ENCODE assay signal across 1 cellular context in the genomic region with DNA sequence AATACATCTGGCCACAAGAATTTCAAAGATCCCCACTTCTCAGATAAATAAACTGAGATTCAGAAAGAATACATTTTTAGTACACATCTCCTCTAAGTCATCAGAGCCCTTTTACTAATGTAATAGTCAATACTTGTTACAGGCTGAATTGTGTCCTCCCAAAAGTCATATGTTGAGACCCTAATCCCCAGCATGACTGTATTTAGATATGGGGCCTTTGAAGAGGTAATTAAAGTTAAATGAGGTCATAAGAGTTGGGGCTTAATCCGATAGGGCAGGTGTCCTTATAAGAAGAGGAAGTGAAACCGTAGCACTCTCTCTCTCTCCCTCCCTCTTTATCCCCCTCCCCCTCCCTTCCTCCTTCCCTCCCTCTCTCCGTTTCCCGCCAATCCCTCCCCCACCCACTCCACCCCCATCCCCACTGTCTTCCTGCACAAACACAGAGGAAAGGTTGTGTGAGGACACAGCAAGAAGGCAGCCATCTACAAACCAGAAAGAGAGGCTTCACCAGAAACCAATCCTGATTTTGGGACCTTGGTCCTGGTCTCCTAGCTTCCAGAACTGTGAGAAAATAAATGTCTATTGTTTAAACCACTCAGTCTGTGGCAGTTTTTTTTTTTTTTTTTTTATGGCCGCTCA.
TF ChIP-seq lines count a peak whose summit lies in the region.

No MANE protein-coding gene starts in this region.

TF ChIP-seq in GM12878, 131 proteins besides CTCF, POLR2A, EP300 and RAD21 (continued from another document):
- TF ChIP-seq NFIC (IDR thresholded peaks at IDR 0.05; ENCODE audit: low read depth, low read length) (0 out of 2 replicates have a peak, but pooled peaks have one; percentile 22), TCF3 (IDR thresholded peaks at IDR 0.05; ENCODE audit: borderline replicate concordance, insufficient read depth, low read depth, low read length) (0 out of 2 replicates have a peak, but pooled peaks have one; percentile 49), IRF4 (IDR thresholded peaks at IDR 0.05; ENCODE audit: low read depth, low read length) (peak; percentile 76)
